8 cellular contexts compared by ENCODE assay signal in the genomic region with DNA sequence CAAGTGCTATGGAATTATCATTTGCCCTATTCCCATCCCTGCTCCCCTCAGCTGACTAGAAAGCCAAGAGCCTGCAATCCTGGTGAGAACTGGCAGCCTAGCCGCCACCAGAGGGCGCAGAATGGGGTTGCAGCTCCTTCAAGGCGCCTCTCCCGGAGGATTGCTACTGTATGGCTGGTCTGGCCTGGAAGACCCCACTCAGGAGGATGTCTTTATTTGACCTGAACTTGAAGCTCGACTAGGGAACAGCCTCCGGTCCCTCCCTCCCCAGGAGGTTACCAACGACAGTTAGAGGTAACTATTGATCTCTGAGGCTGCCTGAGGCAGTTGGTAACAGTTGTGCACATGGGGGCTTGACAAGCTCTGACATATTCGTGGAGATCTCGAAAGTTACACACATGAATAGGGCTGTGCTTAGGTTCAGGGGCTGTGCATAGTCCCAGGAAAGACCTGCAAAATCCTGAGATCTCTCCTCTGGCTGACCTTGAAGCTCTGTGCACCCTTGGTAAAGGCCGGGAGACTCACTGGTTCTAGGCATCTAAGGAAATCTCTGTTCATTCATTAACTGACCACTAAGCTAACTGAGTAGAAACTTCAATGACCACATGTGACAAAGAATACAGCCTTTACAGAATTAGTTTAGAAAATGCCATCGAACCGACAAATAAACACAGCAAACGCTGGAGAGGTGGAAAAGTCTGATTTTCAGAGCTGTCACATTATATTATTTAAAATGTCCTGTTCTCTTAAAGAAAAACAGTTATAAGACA.
DNase-seq lines count a peak whose midpoint lies in the region; ATAC-seq lines count a peak whose summit lies in the region.

No MANE protein-coding gene starts in this region.

- peak; percentile 93 for ATAC-seq in GM18907 (IDR thresholded peaks at IDR 0.05; ENCODE audit: unreplicated experiment)
- ATAC-seq in HG03103 (IDR thresholded peaks at IDR 0.05; ENCODE audit: low read depth, unreplicated experiment) = peak; percentile 97

- DNase-seq in C1 segment of cervical spinal cord (lab: John Stamatoyannopoulos, UW) (peak in 11 of 14 donors; percentile 1 to 54 (median 34)), NCI-H460 (ENCODE audit: extremely low read depth, low read depth) (peak; percentile 81), epidermal melanocyte (ENCODE audit: insufficient read length, low spot score) (peak; percentile 34), myocyte (ENCODE audit: low read depth) (peak; percentile 80)
- peak; percentile 82 for DNase-seq in activated CD8-positive, alpha-beta memory T cell treated with anti-CD3 and anti-CD28 coated beads for 24 hours
- peak; percentile 12 to 20 for DNase-seq in stimulated activated CD8-positive, alpha-beta memory T cell treated with anti-CD3 and anti-CD28 coated beads, Interleukin-7, amount 100 ng/mL, for 4 hours (ENCODE audit: low read depth in 2 of 2)

Comparison
In these comparisons a context has a peak if more than half of its experiments do, and no peak if none do; other contexts are left out.
1. Peak in every context shown above with its lines: DNase-seq and ATAC-seq.
2. DNase-seq: peak in every context shown above with its lines; median percentile 82 in activated CD8-positive, alpha-beta memory T cell treated with anti-CD3 and anti-CD28 coated beads for 24 hours; 81 in NCI-H460; 80 in myocyte; 34 in C1 segment of cervical spinal cord; 34 in epidermal melanocyte; 16 in stimulated activated CD8-positive, alpha-beta memory T cell treated with anti-CD3 and anti-CD28 coated beads, Interleukin-7, amount 100 ng/mL, for 4 hours.